22 cellular contexts compared by ENCODE assay signal in the genomic region with DNA sequence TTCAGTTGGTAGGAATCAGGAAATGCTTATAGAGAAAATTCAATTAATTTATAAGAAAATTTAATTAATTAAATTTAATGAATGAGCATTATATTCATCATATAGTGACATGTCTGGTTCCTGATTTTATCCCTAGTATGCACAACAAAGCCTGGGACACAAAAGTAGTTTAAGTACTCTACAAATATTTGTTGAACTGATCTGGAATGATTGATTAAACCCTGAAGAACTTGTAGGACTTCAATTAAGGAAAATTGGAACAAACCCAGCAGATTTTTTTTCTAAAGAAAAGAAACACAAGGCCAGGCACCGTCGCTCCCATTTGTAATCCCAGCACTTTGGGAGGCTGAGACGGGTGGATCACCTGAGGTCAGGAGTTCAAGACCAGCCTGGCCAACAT. TPM values are rescaled to one million over a fixed set of nuclear protein-coding genes. Genes with fewer than 3 reads are reported as not detected.
"Had no signal": no experiment of that assay in that cellular context is flagged by ENCODE, and none has a peak within 500 bp of the region (broad histone marks: within the 10 kb centered on the region; RNA-seq: fewer than 3 reads in every experiment).

No MANE protein-coding gene starts in this region.

- H3K4me3 ChIP-seq: K562, MG63, SJSA1, SK-N-MC had no signal

- H3K27ac Mint-ChIP-seq: IgD-negative memory B cell had no signal

- H3K4me1 Mint-ChIP-seq: IgD-negative memory B cell had no signal

- H3K27ac ChIP-seq: KMS-11, SJSA1, SK-N-MC had no signal

- H3K36me3 Mint-ChIP-seq: IgD-negative memory B cell had no signal

- DNase-seq: MG63, NCI-H1092, NCI-H1105 treated with DMSO at 0.1 percent for 48 hours, NCI-H1417 treated with DMSO at 0.1 percent for 48 hours, NCI-H187, NCI-H2029, NCI-H2081 treated with DMSO at 0.1 percent for 48 hours, NCI-H2171 treated with DMSO at 0.1 percent for 48 hours, NCI-H345, NCI-H446 treated with DMSO at 0.1 percent for 48 hours, NCI-H510A treated with DMSO at 0.1 percent for 48 hours, NCI-H526, NCI-H82, Right ventricle myocardium superior, RPMI8226, SIG-M5 had no signal

- H3K4me3 Mint-ChIP-seq: IgD-negative memory B cell had no signal

RNA-seq across cellular contexts. Expression of gene APELA, which starts 4.5 kb away (rescaled TPM):
- total RNA-seq: K562, LHCN-M2, Right ventricle myocardium superior had no signal
